In genomic region chr1:173473599-173474011, GRCh38 we compare ENCODE assay signal across 9 cellular contexts. TPM values are rescaled to one million over a fixed set of nuclear protein-coding genes. Genes with fewer than 3 reads are reported as not detected.
DNase-seq lines count a peak whose midpoint lies in the region; ATAC-seq, FAIRE-seq and TF ChIP-seq lines count a peak whose summit lies in the region.
"Had no signal": no experiment of that assay in that cellular context is flagged by ENCODE, and none has a peak within 500 bp of the region (broad histone marks: within the 10 kb centered on the region; RNA-seq: fewer than 3 reads in every experiment).

No MANE protein-coding gene starts in this region.

- H3K27me3 ChIP-seq in GM23248 (replicated peaks; ENCODE audit: insufficient read depth) = no peaks in the 10 kb centered on the region
- H3K27me3 ChIP-seq in WERI-Rb-1 (ENCODE audit: insufficient read depth, low read depth, severe bottlenecking) = no peaks in the 10 kb centered on the region
- no peaks in the 10 kb centered on the region for H3K27me3 ChIP-seq in smooth muscle cell (ENCODE audit: low read depth)

- WGBS in GM23248 (ENCODE audit: low coverage in 1 of 2, low lambda C conversion rate in 2 of 2, missing lambda C conversion rate in 2 of 2), 2 experiments = 2 to 3% methylated on average over 2 of the region's 2 CpGs
- WGBS in smooth muscle cell (ENCODE audit: low lambda C conversion rate) = 2% methylated on average over 2 of the region's 2 CpGs

- H3K9me3 ChIP-seq in GM23248 (ENCODE audit: low read depth) = no peaks in the 10 kb centered on the region
- peaks cover 20% of the 10 kb centered on the region for H3K9me3 ChIP-seq in WERI-Rb-1 (ENCODE audit: severe bottlenecking)
- no peaks in the 10 kb centered on the region for H3K9me3 ChIP-seq in smooth muscle cell (replicated peaks; ENCODE audit: low read depth)

- H3K9me2 ChIP-seq in GM23248 (ENCODE audit: insufficient read depth) = no peaks in the 10 kb centered on the region

- H4K20me1 ChIP-seq in GM23248 (ENCODE audit: insufficient read depth) (no peaks in the 10 kb centered on the region), smooth muscle cell (ENCODE audit: low read depth) (peaks cover 6% of the 10 kb centered on the region)

- peaks cover 52% of the 10 kb centered on the region for H3F3A ChIP-seq in GM23248 (ENCODE audit: insufficient read depth)
- peaks cover 16% of the 10 kb centered on the region for H3F3A ChIP-seq in smooth muscle cell (ENCODE audit: low read depth)

- no peak for TF ChIP-seq CTCF in WERI-Rb-1 (IDR thresholded peaks at IDR 0.05; ENCODE audit: low read depth, low read length)
- no peak for TF ChIP-seq CTCF in foreskin fibroblast (IDR thresholded peaks at IDR 0.05; ENCODE audit: low read depth, low read length)
- no peak for TF ChIP-seq CTCF in smooth muscle cell (IDR thresholded peaks at IDR 0.05; ENCODE audit: borderline replicate concordance, insufficient read depth, poor library complexity, severe bottlenecking)

- H3K27ac ChIP-seq in GM23248 (peak overlapping the region; percentile 100), WERI-Rb-1 (peak overlapping the region; percentile 91), smooth muscle cell (ENCODE audit: low read depth) (peak overlapping the region; percentile 94)

- H3K4me2 ChIP-seq in GM23248 (ENCODE audit: unreplicated experiment) = peak overlapping the region; percentile 84
- H3K4me2 ChIP-seq in smooth muscle cell = peak overlapping the region; percentile 88

- H2AFZ ChIP-seq in GM23248 (peak overlapping the region; percentile 61), smooth muscle cell (ENCODE audit: low read depth) (no peak overlapping the region)

- H3K9ac ChIP-seq in GM23248 (peak overlapping the region; percentile 46), smooth muscle cell (ENCODE audit: low read depth) (peak overlapping the region; percentile 31)

- DNase-seq in GM23248 (peak; percentile 81), WERI-Rb-1 (no peak), foreskin fibroblast (peak; percentile 62 to 78), smooth muscle cell (lab: John Stamatoyannopoulos, UW; ENCODE audit: unreplicated experiment) (no peak), frontal cortex (ENCODE audit: low spot score in 2 of 2) (no peak)
- DNase-seq: NCI-H510A had no signal

- ATAC-seq in GM18870 (IDR thresholded peaks at IDR 0.05; ENCODE audit: unreplicated experiment) (no peak), GM19397 (IDR thresholded peaks at IDR 0.05; ENCODE audit: unreplicated experiment) (no peak), GM21723 (IDR thresholded peaks at IDR 0.05; ENCODE audit: unreplicated experiment) (no peak)

- H3K4me3 ChIP-seq in GM23248 = peak overlapping the region; percentile 58
- H3K4me3 ChIP-seq in WERI-Rb-1 (ENCODE audit: low read depth, low read length) = no peak overlapping the region
- peak overlapping the region in 1 of 2 donors; percentile 15 for H3K4me3 ChIP-seq in foreskin fibroblast (ENCODE audit: low read depth in 1 of 2, low read length in 2 of 2)
- H3K4me3 ChIP-seq in smooth muscle cell = no peak overlapping the region

- no peak for FAIRE-seq in frontal cortex (lab: Jason Lieb, UNC)

- H3K4me1 ChIP-seq in GM23248 (ENCODE audit: insufficient read depth) (peaks cover 30% of the 10 kb centered on the region), smooth muscle cell (ENCODE audit: low read depth) (peaks cover 30% of the 10 kb centered on the region)

- H3K36me3 ChIP-seq in GM23248 (ENCODE audit: low read depth) = no peaks in the 10 kb centered on the region
- peaks cover 22% of the 10 kb centered on the region for H3K36me3 ChIP-seq in WERI-Rb-1
- H3K36me3 ChIP-seq in smooth muscle cell (ENCODE audit: low read depth) = peaks cover 10% of the 10 kb centered on the region

- H3K79me2 ChIP-seq in GM23248 (ENCODE audit: insufficient read depth) (peaks cover 61% of the 10 kb centered on the region), smooth muscle cell (ENCODE audit: low read depth) (peaks cover 37% of the 10 kb centered on the region)

- in situ Hi-C loops in GM23248 (cut with MboI) = no loop called here

RNA-seq across cellular contexts. Expression of gene PRDX6, which starts 3.5 kb away (rescaled TPM):
- total RNA-seq in GM23248 (2014; rRNA removed; shearing (Covaris generic)) = 324 and 336 TPM in 2 replicates
- polyA plus RNA-seq in GM23248 (2016; fragmentation: Nextera tagmentation; extraction: Ambion mirVana) = 434 and 438 TPM in 2 replicates
- 657 and 689 TPM in 2 replicates for total RNA-seq in smooth muscle cell
- 484 and 526 TPM in 2 replicates for polyA plus RNA-seq in smooth muscle cell
- total RNA-seq in frontal cortex = 27.3 TPM

Comparison
In these comparisons a context has a peak if more than half of its experiments do, and no peak if none do; other contexts are left out.
1. DNase-seq: peak in GM23248 (single experiment) and foreskin fibroblast (2 of 2); none in WERI-Rb-1 (single experiment), smooth muscle cell (single experiment) and frontal cortex (0 of 2).
2. RNA of gene PRDX6, which starts 3.5 kb away (total RNA-seq): 657 to 689 TPM in smooth muscle cell and 324 to 336 TPM in GM23248; 27.3 TPM in frontal cortex (single experiment); every median in the first group is over 10 times any median in the second.
3. Peak in every context shown above with its lines, with median percentiles within 50 percentile points of each other: H3K27ac ChIP-seq.